Comparison of ENCODE assay signal across 16 cellular contexts in genomic region chr2:102116675-102117471, GRCh38. TPM values are rescaled to one million over a fixed set of nuclear protein-coding genes. Genes with fewer than 3 reads are reported as not detected.
DNase-seq lines count a peak whose midpoint lies in the region; ATAC-seq and TF ChIP-seq lines count a peak whose summit lies in the region.
"Had no signal": no experiment of that assay in that cellular context is flagged by ENCODE, and none has a peak within 500 bp of the region (broad histone marks: within the 10 kb centered on the region; RNA-seq: fewer than 3 reads in every experiment).

No MANE protein-coding gene starts in this region.

- 83% methylated on average over 8 of the region's 8 CpGs for WGBS in hepatocyte (ENCODE audit: low lambda C conversion rate, missing lambda C conversion rate)

- no peaks in the 10 kb centered on the region for H3K9me3 Mint-ChIP-seq in activated naive CD8-positive, alpha-beta T cell (ENCODE audit: low read depth)
- H3K9me3 Mint-ChIP-seq in activated naive CD8-positive, alpha-beta T cell treated with anti-CD3 and anti-CD28 coated beads for 36 hours, result no peaks in the 10 kb centered on the region

- peaks cover 16% of the 10 kb centered on the region for H3K4me1 Mint-ChIP-seq in activated naive CD8-positive, alpha-beta T cell (ENCODE audit: low read depth)
- H3K4me1 Mint-ChIP-seq in activated naive CD8-positive, alpha-beta T cell treated with anti-CD3 and anti-CD28 coated beads for 36 hours, result peaks cover 7% of the 10 kb centered on the region

- peak overlapping the region; percentile 62 for H3K27ac Mint-ChIP-seq in activated naive CD8-positive, alpha-beta T cell
- H3K27ac Mint-ChIP-seq in activated naive CD8-positive, alpha-beta T cell treated with anti-CD3 and anti-CD28 coated beads for 36 hours, result no peak overlapping the region
- H3K27ac Mint-ChIP-seq: activated CD8-positive, alpha-beta memory T cell treated with anti-CD3 and anti-CD28 coated beads, Interleukin-2, amount 10 ng/mL, durations not matched to agents 7 days and 5 days had no signal

- no peak for TF ChIP-seq CTCF in VCaP (conservative IDR thresholded peaks at IDR 0.05)
- TF ChIP-seq CTCF in hepatocyte (IDR thresholded peaks at IDR 0.05; ENCODE audit: poor library complexity), result no peak

- no peaks in the 10 kb centered on the region for H3K27me3 Mint-ChIP-seq in activated naive CD8-positive, alpha-beta T cell
- H3K27me3 Mint-ChIP-seq in activated naive CD8-positive, alpha-beta T cell treated with anti-CD3 and anti-CD28 coated beads for 36 hours, result no peaks in the 10 kb centered on the region

- H2AFZ ChIP-seq in hepatocyte, result no peak overlapping the region

- H3K4me3 Mint-ChIP-seq in activated naive CD8-positive, alpha-beta T cell, result no peak overlapping the region
- no peak overlapping the region for H3K4me3 Mint-ChIP-seq in activated naive CD8-positive, alpha-beta T cell treated with anti-CD3 and anti-CD28 coated beads for 36 hours
- H3K4me3 Mint-ChIP-seq: activated CD8-positive, alpha-beta memory T cell treated with anti-CD3 and anti-CD28 coated beads, Interleukin-2, amount 10 ng/mL, durations not matched to agents 7 days and 5 days had no signal

- ATAC-seq in GM18519 (IDR thresholded peaks at IDR 0.05; ENCODE audit: low FRiP score, unreplicated experiment), result no peak
- no peak for ATAC-seq in HG03108 (IDR thresholded peaks at IDR 0.05; ENCODE audit: unreplicated experiment)
- ATAC-seq in HG02623 (IDR thresholded peaks at IDR 0.05; ENCODE audit: unreplicated experiment), result no peak
- ATAC-seq: activated CD8-positive, alpha-beta memory T cell treated with anti-CD3 and anti-CD28 coated beads, Interleukin-2, amount 10 ng/mL, durations not matched to agents 7 days and 5 days had no signal

- DNase-seq in activated naive CD8-positive, alpha-beta T cell treated with anti-CD3 and anti-CD28 coated beads for 36 hours, result no peak
- DNase-seq in hepatocyte (ENCODE audit: low spot score) (no peak), stromal cell of bone marrow (ENCODE audit: low read depth) (peak; percentile 44)
- DNase-seq: activated CD8-positive, alpha-beta memory T cell treated with anti-CD3 and anti-CD28 coated beads, Interleukin-2, amount 10 ng/mL, durations not matched to agents 7 days and 5 days; amniotic stem cell; glutamatergic neuron; NCI-H774; Peyer's patch; posterior cingulate gyrus; tibial artery; WERI-Rb-1 had no signal

- H3K4me2 ChIP-seq in hepatocyte, result no peak overlapping the region

- peak overlapping the region; percentile 98 for H3K27ac ChIP-seq in VCaP
- peak overlapping the region; percentile 46 for H3K27ac ChIP-seq in hepatocyte
- H3K27ac ChIP-seq: tibial artery, WERI-Rb-1 had no signal

- H3K4me3 ChIP-seq in hepatocyte, result no peak overlapping the region
- H3K4me3 ChIP-seq: Peyer's patch, tibial artery had no signal

- no peaks in the 10 kb centered on the region for H3K27me3 ChIP-seq in hepatocyte
- H3K27me3 ChIP-seq: Peyer's patch, tibial artery had no signal

- H3K4me1 ChIP-seq in hepatocyte (ENCODE audit: insufficient read depth), result peaks cover 14% of the 10 kb centered on the region
- H3K4me1 ChIP-seq: Peyer's patch had no signal

- H3K36me3 Mint-ChIP-seq in activated naive CD8-positive, alpha-beta T cell, result peaks cover 2% of the 10 kb centered on the region
- peaks cover 1% of the 10 kb centered on the region for H3K36me3 Mint-ChIP-seq in activated naive CD8-positive, alpha-beta T cell treated with anti-CD3 and anti-CD28 coated beads for 36 hours

- H3K79me2 ChIP-seq in hepatocyte, result peaks cover 13% of the 10 kb centered on the region

- H3K9me3 ChIP-seq in hepatocyte (ENCODE audit: low read depth), result no peaks in the 10 kb centered on the region
- H3K9me3 ChIP-seq: Peyer's patch, tibial artery had no signal

- H3K9me2 ChIP-seq in hepatocyte (replicated peaks; ENCODE audit: insufficient read depth), result no peaks in the 10 kb centered on the region

- no peaks in the 10 kb centered on the region for H3K36me3 ChIP-seq in hepatocyte (replicated peaks; ENCODE audit: insufficient read depth, low read depth)
- H3K36me3 ChIP-seq: Peyer's patch, tibial artery, WERI-Rb-1 had no signal

- no peaks in the 10 kb centered on the region for H4K20me1 ChIP-seq in hepatocyte (ENCODE audit: insufficient read depth, poor library complexity, severe bottlenecking)

RNA-seq across cellular contexts. Expression of gene IL1R1, which starts 25.7 kb away (rescaled TPM):
- 1 to 10 TPM in 1 of 2 experiments, under 1 TPM in 1; 0.70 to 1.2 TPM for total RNA-seq in activated naive CD8-positive, alpha-beta T cell treated with anti-CD3 and anti-CD28 coated beads for 36 hours
- 66.8 and 72.8 TPM in 2 replicates for total RNA-seq in hepatocyte
- polyA plus RNA-seq in hepatocyte, result 46.4 and 49.6 TPM in 2 replicates

Comparison
In these comparisons a context has a peak if more than half of its experiments do, and no peak if none do; other contexts are left out.
1. RNA of gene IL1R1, which starts 25.7 kb away (total RNA-seq): 66.8 to 72.8 TPM in hepatocyte; 0.70 to 1.2 TPM in activated naive CD8-positive, alpha-beta T cell treated with anti-CD3 and anti-CD28 coated beads for 36 hours; every median in the first group is over 10 times any median in the second.